12 cellular contexts compared by ENCODE assay signal in the genomic region with DNA sequence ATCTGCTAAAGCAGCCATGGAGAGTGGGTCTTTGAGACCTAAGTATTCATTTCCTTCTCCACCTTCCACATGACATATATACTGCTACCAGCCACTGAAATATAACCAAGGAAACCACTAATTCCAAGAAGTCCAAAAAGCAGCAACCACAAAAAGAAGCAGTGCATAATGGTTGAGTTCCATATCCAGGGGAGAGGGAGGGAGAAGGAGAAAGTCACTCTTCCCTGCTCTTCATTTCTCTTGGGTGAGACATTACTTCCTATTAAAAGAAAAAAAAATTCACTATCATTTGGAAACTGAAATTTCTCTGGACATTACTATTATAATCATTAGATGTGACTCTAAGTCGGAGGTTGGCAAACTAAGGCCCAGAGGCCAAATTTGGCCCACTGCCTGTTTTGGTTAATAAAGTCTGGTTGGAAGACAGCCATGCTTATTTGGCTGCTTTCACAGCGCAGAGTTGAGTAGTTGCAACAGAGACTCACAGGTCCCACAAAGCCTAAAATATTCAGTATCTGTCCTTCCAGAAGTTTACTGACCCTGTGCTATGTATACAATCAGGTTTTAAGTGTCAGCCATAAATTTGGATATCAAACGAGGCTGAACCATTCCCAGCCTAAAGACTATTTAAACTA.
A peak's percentile ranks its signal among the peaks of the same experiment; 100 is the strongest.
DNase-seq lines count a peak whose midpoint lies in the region; ATAC-seq and TF ChIP-seq lines count a peak whose summit lies in the region.
"Had no signal": no experiment of that assay in that cellular context is flagged by ENCODE, and none has a peak within 500 bp of the region (broad histone marks: within the 10 kb centered on the region; RNA-seq: fewer than 3 reads in every experiment).

No MANE protein-coding gene starts in this region.

- H3K27me3 ChIP-seq in ascending aorta (no peaks in the 10 kb centered on the region), thyroid gland (no peaks in the 10 kb centered on the region)
- H3K27me3 ChIP-seq: esophagus squamous epithelium, neutrophil had no signal

- H3K36me3 ChIP-seq in ascending aorta (peaks cover 11 to 44% of the 10 kb centered on the region in 2 donors), thyroid gland (peaks cover 0 to 24% of the 10 kb centered on the region in 2 donors)
- H3K36me3 ChIP-seq: neutrophil had no signal

- H3K4me1 Mint-ChIP-seq in osteocyte (ENCODE audit: unreplicated experiment): peaks cover 13% of the 10 kb centered on the region
- H3K4me1 Mint-ChIP-seq: stimulated activated memory B cell treated with anti-CD40 and anti-IgM and Interleukin-4, amounts not matched to agents 10 μg/mL and 1 μg/mL and 100 μg/mL, for 72 hours had no signal

- peak; percentile 74 for ATAC-seq in left ventricle myocardium superior
- ATAC-seq: stimulated activated memory B cell treated with anti-CD40 and anti-IgM and Interleukin-4, amounts not matched to agents 10 μg/mL and 1 μg/mL and 100 μg/mL, for 72 hours had no signal

- H3K27ac Mint-ChIP-seq in osteocyte (ENCODE audit: unreplicated experiment): no peak overlapping the region
- H3K27ac Mint-ChIP-seq: stimulated activated memory B cell treated with anti-CD40 and anti-IgM and Interleukin-4, amounts not matched to agents 10 μg/mL and 1 μg/mL and 100 μg/mL, for 72 hours had no signal

- H3K4me3 Mint-ChIP-seq in osteocyte (ENCODE audit: unreplicated experiment): no peak overlapping the region
- H3K4me3 Mint-ChIP-seq: stimulated activated memory B cell treated with anti-CD40 and anti-IgM and Interleukin-4, amounts not matched to agents 10 μg/mL and 1 μg/mL and 100 μg/mL, for 72 hours had no signal

- H3K9me3 ChIP-seq in ascending aorta: no peaks in the 10 kb centered on the region
- no peaks in the 10 kb centered on the region for H3K9me3 ChIP-seq in thyroid gland
- H3K9me3 ChIP-seq: esophagus squamous epithelium, neutrophil had no signal

- no peaks in the 10 kb centered on the region for H3K27me3 Mint-ChIP-seq in osteocyte (ENCODE audit: unreplicated experiment)
- H3K27me3 Mint-ChIP-seq: stimulated activated memory B cell treated with anti-CD40 and anti-IgM and Interleukin-4, amounts not matched to agents 10 μg/mL and 1 μg/mL and 100 μg/mL, for 72 hours had no signal

- H3K36me3 Mint-ChIP-seq in osteocyte (ENCODE audit: unreplicated experiment): peaks cover 50% of the 10 kb centered on the region
- H3K36me3 Mint-ChIP-seq: stimulated activated memory B cell treated with anti-CD40 and anti-IgM and Interleukin-4, amounts not matched to agents 10 μg/mL and 1 μg/mL and 100 μg/mL, for 72 hours had no signal

- TF ChIP-seq POLR2A in thyroid gland (IDR thresholded peaks at IDR 0.05): no peak

- intact Hi-C loops in ascending aorta (cut with DNase I) (no loop called here), left ventricle myocardium superior (cut with micrococcal nuclease) (no loop called here), thyroid gland (cut with DNase I) (no loop called here)

- WGBS in thyroid gland, 2 donors: 30 to 37% methylated on average over 3 of the region's 3 CpGs

- H3K27ac ChIP-seq in ascending aorta (peak overlapping the region; percentile 24 to 25), thyroid gland (no peak overlapping the region)
- H3K27ac ChIP-seq: esophagus squamous epithelium, neutrophil had no signal

- DNase-seq in LNCaP clone FGC (ENCODE audit: low read depth): peak; percentile 54
- peak in 1 of 2 donors; percentile 73 for DNase-seq in ascending aorta (ENCODE audit: low spot score in 2 of 2)
- DNase-seq in left ventricle myocardium superior: peak; percentile 60
- peak; percentile 5 to 34 for DNase-seq in thyroid gland
- DNase-seq in GM20000 (ENCODE audit: low spot score): no peak
- DNase-seq in osteocyte (ENCODE audit: extremely low spot score, unreplicated experiment): no peak
- no peak for DNase-seq in NCI-H226
- DNase-seq: cerebellar nuclear complex; esophagus squamous epithelium; stimulated activated CD4-positive, alpha-beta T cell treated with anti-CD3 and anti-CD28 coated beads, Interleukin-1b, Interleukin-23, amount 100 ng/mL, for 48 hours had no signal

- no peak overlapping the region for H3K4me3 ChIP-seq in LNCaP clone FGC (ENCODE audit: low read depth, low read length)
- no peak overlapping the region for H3K4me3 ChIP-seq in ascending aorta
- H3K4me3 ChIP-seq in thyroid gland (replicated peaks in 1 of 3): no peak overlapping the region
- H3K4me3 ChIP-seq: esophagus squamous epithelium had no signal

- H3K4me1 ChIP-seq in ascending aorta (peaks cover 3 to 10% of the 10 kb centered on the region in 2 donors), thyroid gland (peaks cover 0 to 4% of the 10 kb centered on the region in 2 donors)
- H3K4me1 ChIP-seq: esophagus squamous epithelium had no signal

- TF ChIP-seq CTCF in LNCaP clone FGC (IDR thresholded peaks at IDR 0.05; ENCODE audit: control insufficient read depth, extremely low read depth, insufficient read depth) (no peak), ascending aorta (IDR thresholded peaks at IDR 0.05) (no peak), thyroid gland (IDR thresholded peaks at IDR 0.05) (no peak), GM20000 (IDR thresholded peaks at IDR 0.05; ENCODE audit: extremely low read depth, missing control alignments) (no peak), osteocyte (IDR thresholded peaks at IDR 0.05) (no peak)

- H3K9me3 Mint-ChIP-seq in osteocyte (ENCODE audit: unreplicated experiment): no peaks in the 10 kb centered on the region
- H3K9me3 Mint-ChIP-seq: stimulated activated memory B cell treated with anti-CD40 and anti-IgM and Interleukin-4, amounts not matched to agents 10 μg/mL and 1 μg/mL and 100 μg/mL, for 72 hours had no signal

Comparison
In these comparisons a context has a peak if more than half of its experiments do, and no peak if none do; other contexts are left out.
1. DNase-seq: peak in LNCaP clone FGC (single experiment), left ventricle myocardium superior (single experiment) and thyroid gland (2 of 2); none in GM20000 (single experiment), osteocyte (single experiment) and NCI-H226 (single experiment).
2. H3K27ac ChIP-seq: peak in ascending aorta (2 of 2); none in thyroid gland (0 of 3).